ENCODE assay signal across 20 cellular contexts in genomic region chr9:81607593-81608288, GRCh38.
"Had no signal": no experiment of that assay in that cellular context is flagged by ENCODE, and none has a peak within 500 bp of the region (broad histone marks: within the 10 kb centered on the region; RNA-seq: fewer than 3 reads in every experiment).

No MANE protein-coding gene starts in this region.

- H3K4me3 ChIP-seq: breast epithelium, esophagus muscularis mucosa, heart right ventricle, lower lobe of right lung, psoas muscle, testis had no signal

- H3K9me3 ChIP-seq: breast epithelium, esophagus muscularis mucosa, heart right ventricle, lower lobe of right lung, psoas muscle, testis had no signal

- H3K27me3 ChIP-seq: breast epithelium, esophagus muscularis mucosa, heart right ventricle, testis had no signal

- H3K27ac ChIP-seq: breast epithelium, heart right ventricle, lower lobe of right lung, psoas muscle, testis had no signal

- DNase-seq: activated CD4-positive, alpha-beta T cell treated with anti-CD3 and anti-CD28 coated beads, Interleukin-2, amount 50 U/mL, for 48 hours; activated CD4-positive, CD25-positive, alpha-beta regulatory T cell treated with anti-CD3 and anti-CD28 coated beads, Interleukin-2, amount 50 U/mL, for 72 hours; activated CD8-positive, alpha-beta memory T cell treated with anti-CD3 and anti-CD28 coated beads, Interleukin-2, amount 10 ng/mL, durations not matched to agents 7 days and 5 days; activated effector memory CD4-positive, alpha-beta T cell treated with Interleukin-2 at 50 U/mL for 16 hours; activated naive CD8-positive, alpha-beta T cell treated with anti-CD3 and anti-CD28 coated beads for 36 hours; activated T-cell treated with anti-CD3 and anti-CD28 coated beads, Interleukin-2, amount 50 U/mL, for 24 hours; anterior cingulate cortex; endodermal cell; foreskin fibroblast; heart right ventricle; lower lobe of right lung; naive thymus-derived CD4-positive, alpha-beta T cell; nucleus accumbens; psoas muscle; stimulated activated CD4-positive, alpha-beta T cell treated with anti-CD3 and anti-CD28 coated beads, Interleukin-2, amount 100 ng/mL, for 24 hours; stimulated activated naive CD4-positive, alpha-beta T cell treated with Interleukin-2 at 50 U/mL for 16 hours; T-helper 9 cell; testis had no signal

- H3K36me3 ChIP-seq: breast epithelium had no signal

- H3K4me1 ChIP-seq: breast epithelium, testis had no signal
